Comparison of ENCODE assay signal across 10 cellular contexts in genomic region chr3:160133757-160134156, GRCh38.
DNase-seq lines count a peak whose midpoint lies in the region; ATAC-seq and TF ChIP-seq lines count a peak whose summit lies in the region.
"Had no signal": no experiment of that assay in that cellular context is flagged by ENCODE, and none has a peak within 500 bp of the region (broad histone marks: within the 10 kb centered on the region; RNA-seq: fewer than 3 reads in every experiment).

No MANE protein-coding gene starts in this region.

- H3K9me2 ChIP-seq in PC-3 (replicated peaks; ENCODE audit: low read length), result no peaks in the 10 kb centered on the region

- no peaks in the 10 kb centered on the region for H3K27me3 ChIP-seq in PC-3 (ENCODE audit: low read length)
- no peaks in the 10 kb centered on the region for H3K27me3 ChIP-seq in effector memory CD4-positive, alpha-beta T cell (replicated peaks; ENCODE audit: control insufficient read depth, insufficient read depth, low read length, poor library complexity, severe bottlenecking)

- DNase-seq in NCI-H146 (lab: John Stamatoyannopoulos, UW) (peak; percentile 22), NCI-H146 treated with DMSO at 0.1 percent for 48 hours (lab: John Stamatoyannopoulos, UW; ENCODE audit: unreplicated experiment) (no peak), PC-3 (peak; percentile 62), epithelial cell of proximal tubule (ENCODE audit: low read depth) (no peak), renal cortical epithelial cell (ENCODE audit: low read depth) (peak; percentile 67), NCI-H1092 treated with DMSO at 0.1 percent for 48 hours (lab: John Stamatoyannopoulos, UW) (no peak), SKM-1 (lab: John Stamatoyannopoulos, UW; ENCODE audit: unreplicated experiment) (no peak)
- no peak for DNase-seq in effector memory CD4-positive, alpha-beta T cell
- DNase-seq: NCI-H774; stimulated activated CD4-positive, alpha-beta T cell treated with anti-CD3 and anti-CD28 coated beads, Interleukin-12 subunit alpha, Interleukin-12 subunit beta, amount 100 ng/mL, for 4 hours had no signal

- CTCF ChIA-PET in PC-3 (lab: Charles Lee), result interaction anchor here (0.7 kb wide), 1 partner anchor 101 kb away, joined by 3 read pairs; no protein-coding TSS in a partner anchor

- no peaks in the 10 kb centered on the region for H3K36me3 ChIP-seq in PC-3 (ENCODE audit: low read depth, low read length)
- H3K36me3 ChIP-seq in effector memory CD4-positive, alpha-beta T cell (ENCODE audit: control insufficient read depth, insufficient read depth, low read length), result no peaks in the 10 kb centered on the region

- peak overlapping the region; percentile 4 for H3K27ac ChIP-seq in PC-3 (ENCODE audit: low read length)
- no peak overlapping the region for H3K27ac ChIP-seq in effector memory CD4-positive, alpha-beta T cell (ENCODE audit: insufficient read depth, low read length, poor library complexity, severe bottlenecking)

- ATAC-seq in PC-3, result no peak; the same call in 1 of the 2 replicates

- POLR2A ChIA-PET in PC-3 (lab: Charles Lee; ENCODE audit: unreplicated experiment), result no interaction called here

- no peak overlapping the region for H2AFZ ChIP-seq in PC-3 (ENCODE audit: low read length)

- no peak overlapping the region for H3K9ac ChIP-seq in PC-3 (ENCODE audit: low read length)

- H3K4me2 ChIP-seq in PC-3 (ENCODE audit: low read length), result no peak overlapping the region

- TF ChIP-seq CTCF in PC-3 (conservative IDR thresholded peaks at IDR 0.05; ENCODE audit: low read depth, low read length) (peak; percentile 50), epithelial cell of proximal tubule (conservative IDR thresholded peaks at IDR 0.05; ENCODE audit: low read depth, low read length) (peak; percentile 10)

- no peaks in the 10 kb centered on the region for H3K9me3 ChIP-seq in PC-3 (ENCODE audit: low read length)
- H3K9me3 ChIP-seq in effector memory CD4-positive, alpha-beta T cell (ENCODE audit: control insufficient read depth, low read length), result no peaks in the 10 kb centered on the region

- no peaks in the 10 kb centered on the region for H3F3A ChIP-seq in PC-3 (ENCODE audit: low read length, unreplicated experiment)

- peaks cover 24% of the 10 kb centered on the region for H3K4me1 ChIP-seq in PC-3 (ENCODE audit: insufficient read depth, low read length)
- no peaks in the 10 kb centered on the region for H3K4me1 ChIP-seq in effector memory CD4-positive, alpha-beta T cell (ENCODE audit: control insufficient read depth, insufficient read depth, low read length, poor library complexity, severe bottlenecking)

- intact Hi-C loops in PC-3 (cut with micrococcal nuclease), result no loop called here

- no peaks in the 10 kb centered on the region for H4K20me1 ChIP-seq in PC-3 (ENCODE audit: low read length)

- no peak overlapping the region for H3K4me3 ChIP-seq in PC-3 (ENCODE audit: low read length)
- no peak overlapping the region for H3K4me3 ChIP-seq in epithelial cell of proximal tubule (ENCODE audit: low read depth, low read length)
- no peak overlapping the region for H3K4me3 ChIP-seq in effector memory CD4-positive, alpha-beta T cell (ENCODE audit: insufficient read depth, low read depth, low read length, poor library complexity, severe bottlenecking)

- H3K79me2 ChIP-seq in PC-3 (ENCODE audit: low read length), result no peaks in the 10 kb centered on the region

- no TSS peak for BruUV-seq in PC-3 (replicated peaks; lab: Mats Ljungman, UMichigan)

Comparison
In these comparisons a context has a peak if more than half of its experiments do, and no peak if none do; other contexts are left out.
1. DNase-seq: peak in NCI-H146 (single experiment), PC-3 (single experiment) and renal cortical epithelial cell (single experiment); none in NCI-H146 treated with DMSO at 0.1 percent for 48 hours (single experiment), epithelial cell of proximal tubule (single experiment), NCI-H1092 treated with DMSO at 0.1 percent for 48 hours (single experiment), SKM-1 (single experiment) and effector memory CD4-positive, alpha-beta T cell (0 of 3).